8 cellular contexts compared by ENCODE assay signal in the genomic region with DNA sequence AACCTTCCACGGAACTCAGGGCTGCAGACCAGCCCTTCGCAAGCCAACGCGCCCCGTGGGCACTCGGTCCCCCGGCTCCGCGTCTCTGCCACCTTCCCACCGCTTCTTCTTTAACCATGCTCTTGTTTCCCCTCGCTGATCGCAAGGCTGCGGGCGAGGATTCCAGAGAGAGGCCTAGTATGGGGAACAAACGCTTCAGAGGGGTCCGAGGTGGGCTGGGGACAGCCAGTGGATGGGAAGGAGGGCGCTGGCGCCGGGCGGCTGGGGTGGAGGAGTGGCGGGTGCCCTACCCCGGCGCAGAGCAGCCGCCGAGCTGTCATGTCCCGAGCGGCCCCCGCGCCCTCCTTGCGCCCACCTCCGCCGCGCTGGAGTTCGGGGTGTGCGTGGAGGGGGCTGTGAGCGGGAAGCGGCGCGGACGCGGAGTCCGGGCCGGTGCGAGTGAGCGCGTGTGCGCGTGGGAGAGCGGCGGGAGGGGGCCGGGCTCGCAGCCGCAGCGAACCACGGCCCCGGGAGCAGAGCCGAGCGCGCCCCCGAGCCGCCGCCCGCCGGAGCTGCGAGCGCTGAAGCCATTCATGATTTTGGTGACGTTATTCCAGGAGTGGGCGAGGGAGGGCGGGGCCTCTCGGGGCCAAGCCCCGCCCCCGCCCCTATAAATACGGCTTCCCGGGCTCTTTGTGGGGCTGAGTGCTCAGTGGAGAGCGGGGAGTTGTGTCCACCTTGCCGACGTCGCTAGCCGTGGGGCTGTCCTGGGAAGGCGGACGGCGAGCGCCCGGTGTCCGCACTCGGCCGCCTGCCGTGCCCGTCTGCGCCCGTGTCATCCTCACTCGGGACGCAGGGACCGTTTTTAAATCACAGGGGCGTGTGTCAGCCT. TPM values are rescaled to one million over a fixed set of nuclear protein-coding genes. Genes with fewer than 3 reads are reported as not detected.
DNase-seq lines count a peak whose midpoint lies in the region; ATAC-seq and TF ChIP-seq lines count a peak whose summit lies in the region.

A gene (plus strand): TSS at position 680 of the 871 bp plus-strand sequence. CDS start 205 bp downstream, outside the sequence.

- H3K27ac Mint-ChIP-seq in activated T-cell treated with anti-CD3 and anti-CD28 coated beads, Interleukin-2, amount 50 U/mL, for 24 hours: peak within 1 kb of the TSS; percentile 96

- TF ChIP-seq CTCF in AG04450 (IDR thresholded peaks at IDR 0.05; ENCODE audit: low read depth, low read length) (no peak), OCI-LY3 (IDR thresholded peaks at IDR 0.05; ENCODE audit: low read depth, low read length) (no peak), esophagus muscularis mucosa (IDR thresholded peaks at IDR 0.05) (no peak)

- no peaks in the 10 kb centered on the region for H3K9me3 Mint-ChIP-seq in activated T-cell treated with anti-CD3 and anti-CD28 coated beads, Interleukin-2, amount 50 U/mL, for 24 hours

- DNase-seq in AG04450 (ENCODE audit: low read depth, low spot score) (peak; percentile 85), esophagus muscularis mucosa (ENCODE audit: extremely low spot score) (peak; percentile 98)
- DNase-seq in activated T-cell treated with anti-CD3 and anti-CD28 coated beads, Interleukin-2, amount 50 U/mL, for 24 hours: peak; percentile 97
- DNase-seq in stimulated activated CD8-positive, alpha-beta memory T cell treated with anti-CD3 and anti-CD28 coated beads, Interleukin-7, amount 100 ng/mL, for 4 hours (ENCODE audit: low read depth in 2 of 2): peak; percentile 81 to 87

- H3K36me3 ChIP-seq in OCI-LY3 (replicated peaks; ENCODE audit: low read depth, low read length) (peaks cover 9% of the 10 kb centered on the region), esophagus muscularis mucosa (peaks cover 10 to 18% (median 15%) of the 10 kb centered on the region in 4 donors), muscle layer of duodenum (ENCODE audit: control insufficient read depth in 1 of 2, insufficient read depth in 2 of 2, low read length in 2 of 2) (peaks cover 0 to 6% of the 10 kb centered on the region in 2 donors)

- H3K9me3 ChIP-seq in AG04450 (ENCODE audit: control insufficient read depth, insufficient read depth, low read length) (no peaks in the 10 kb centered on the region; the same call in 1 of the 2 replicates), OCI-LY3 (ENCODE audit: insufficient read depth, low read length) (peaks cover 2% of the 10 kb centered on the region; the same call in 1 of the 2 replicates), esophagus muscularis mucosa (no peaks in the 10 kb centered on the region), muscle layer of duodenum (ENCODE audit: control insufficient read depth in 1 of 2, low read length in 2 of 2) (no peaks in the 10 kb centered on the region)

- intact Hi-C loops in esophagus muscularis mucosa (cut with DNase I): loop anchor here (5.0 kb wide), 3 partner anchors 116 to 461 kb away; no protein-coding TSS in a partner anchor

- H2AFZ ChIP-seq in OCI-LY3 (ENCODE audit: low read depth, low read length): peak within 1 kb of the TSS; percentile 78

- peaks cover 29% of the 10 kb centered on the region for H3K36me3 Mint-ChIP-seq in activated T-cell treated with anti-CD3 and anti-CD28 coated beads, Interleukin-2, amount 50 U/mL, for 24 hours (ENCODE audit: low read depth)

- no peaks in the 10 kb centered on the region for H3K27me3 Mint-ChIP-seq in activated T-cell treated with anti-CD3 and anti-CD28 coated beads, Interleukin-2, amount 50 U/mL, for 24 hours

- peak; percentile 43 for ATAC-seq in GM19023 (IDR thresholded peaks at IDR 0.05; ENCODE audit: unreplicated experiment)
- peak; percentile 48 for ATAC-seq in HG03442 (IDR thresholded peaks at IDR 0.05; ENCODE audit: unreplicated experiment)

- H3K4me3 ChIP-seq in AG04450 (ENCODE audit: low read depth, low read length): peak within 1 kb of the TSS; percentile 89
- peak within 1 kb of the TSS; percentile 86 for H3K4me3 ChIP-seq in OCI-LY3 (ENCODE audit: low read length)
- peak within 1 kb of the TSS; percentile 72 to 96 (median 82) for H3K4me3 ChIP-seq in esophagus muscularis mucosa
- H3K4me3 ChIP-seq in muscle layer of duodenum (ENCODE audit: low read depth in 1 of 2, low read length in 2 of 2): peak within 1 kb of the TSS; percentile 70 to 85

- H3K27me3 ChIP-seq in AG04450 (ENCODE audit: control insufficient read depth, insufficient read depth, low read length) (no peaks in the 10 kb centered on the region), OCI-LY3 (ENCODE audit: low read depth, low read length) (peaks cover 55% of the 10 kb centered on the region), esophagus muscularis mucosa (no peaks in the 10 kb centered on the region), muscle layer of duodenum (ENCODE audit: low read depth, low read length) (no peaks in the 10 kb centered on the region)

- H3K4me1 ChIP-seq in OCI-LY3 (ENCODE audit: low read length) (peaks cover 45% of the 10 kb centered on the region), esophagus muscularis mucosa (peaks cover 33 to 57% (median 50%) of the 10 kb centered on the region in 4 donors), muscle layer of duodenum (ENCODE audit: control insufficient read depth in 1 of 2, insufficient read depth in 2 of 2, low read length in 2 of 2) (peaks cover 13 to 29% of the 10 kb centered on the region in 2 donors)

- H4K20me1 ChIP-seq in OCI-LY3 (ENCODE audit: insufficient read depth, low read length): no peaks in the 10 kb centered on the region; the same call in 1 of the 2 replicates

- CTCF ChIA-PET in AG04450 (lab: Charles Lee): interaction anchor here (0.7 to 6.0 kb wide), 6 partner anchors 8 to 481 kb away, joined by 3 to 37 read pairs (median 12); no protein-coding TSS in a partner anchor

- peaks cover 70% of the 10 kb centered on the region for H3K4me1 Mint-ChIP-seq in activated T-cell treated with anti-CD3 and anti-CD28 coated beads, Interleukin-2, amount 50 U/mL, for 24 hours (ENCODE audit: low read depth)

- POLR2A ChIA-PET in AG04450 (lab: Yijun Ruan, JAX): interaction anchor here (0.6 to 5.0 kb wide), 48 partner anchors 9 to 1088 kb away, joined by 3 to 81 read pairs (median 5); no protein-coding TSS in a partner anchor

- WGBS in esophagus muscularis mucosa: 0% methylated on average over 38 of the region's 95 CpGs

- TF ChIP-seq POLR2A in esophagus muscularis mucosa (IDR thresholded peaks at IDR 0.05; ENCODE audit: low read depth): peak; percentile 98

- TF ChIP-seq EP300 in esophagus muscularis mucosa (IDR thresholded peaks at IDR 0.05): no peak

- H3K4me2 ChIP-seq in OCI-LY3 (ENCODE audit: low read length): peak within 1 kb of the TSS; percentile 97

- peak within 1 kb of the TSS; percentile 71 for H3K9ac ChIP-seq in OCI-LY3 (ENCODE audit: low read length)

- H3K4me3 Mint-ChIP-seq in activated T-cell treated with anti-CD3 and anti-CD28 coated beads, Interleukin-2, amount 50 U/mL, for 24 hours: peak within 1 kb of the TSS; percentile 85

- no peaks in the 10 kb centered on the region for H3K79me2 ChIP-seq in OCI-LY3 (ENCODE audit: low read length)

- peak within 1 kb of the TSS; percentile 65 for H3K27ac ChIP-seq in AG04450 (ENCODE audit: low read depth, low read length)
- no peak within 1 kb of the TSS for H3K27ac ChIP-seq in OCI-LY3 (ENCODE audit: low read length)
- peak within 1 kb of the TSS; percentile 90 to 95 (median 92) for H3K27ac ChIP-seq in esophagus muscularis mucosa (replicated peaks in 1 of 4)
- peak within 1 kb of the TSS; percentile 61 for H3K27ac ChIP-seq in muscle layer of duodenum (ENCODE audit: low read length)

RNA-seq across cellular contexts. Expression of the gene that starts here (rescaled TPM):
- 381 and 463 TPM in 2 replicates for polyA plus RNA-seq in AG04450 (2011; rRNA removed)
- 582 and 710 TPM in 2 replicates for polyA minus RNA-seq in AG04450 (2011; rRNA and poly(A)+ RNA removed)
- total RNA-seq in esophagus muscularis mucosa: 1,000 to 10,000 TPM in 1 of 4 donors, 100 to 1,000 TPM in 3; 120 to 1,007 (median 283) TPM
